ENCODE assay signal across 8 cellular contexts in the genomic region with DNA sequence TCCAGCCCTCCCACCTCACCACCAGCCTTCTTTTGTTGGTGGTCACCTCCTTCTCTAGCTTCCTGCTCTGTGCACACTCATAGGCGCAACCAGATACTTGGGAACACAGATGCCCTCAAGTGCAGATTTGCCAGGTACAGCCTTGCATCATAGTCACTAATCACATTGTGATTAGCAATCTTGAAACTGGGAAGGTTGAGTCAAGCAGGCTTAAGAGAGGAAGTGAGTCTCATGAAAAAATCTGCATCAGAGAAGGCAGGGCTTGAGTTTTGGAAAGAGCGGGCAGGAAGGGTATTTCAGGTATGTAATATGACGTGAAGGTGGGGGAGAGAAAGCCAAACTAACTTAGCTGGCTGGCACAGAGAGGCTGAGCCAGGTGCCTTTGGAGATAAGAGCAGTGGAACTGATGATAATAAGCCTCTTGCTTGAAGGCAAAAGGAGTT. TPM values are rescaled to one million over a fixed set of nuclear protein-coding genes. Genes with fewer than 3 reads are reported as not detected.
DNase-seq lines count a peak whose midpoint lies in the region; ATAC-seq, FAIRE-seq and TF ChIP-seq lines count a peak whose summit lies in the region.

No MANE protein-coding gene starts in this region.

- H2AFZ ChIP-seq in HepG2 (ENCODE audit: low read length) = no peak overlapping the region

- POLR2A ChIA-PET in HepG2 (lab: Yijun Ruan, JAX) (interaction anchor here (0.6 to 16.5 kb wide), 6 partner anchors 8 to 85 kb away, joined by 3 to 435 read pairs (median 3); a partner anchor contains a TSS), activated B cell treated with CpG ODN at 0.5 μM for 24 hours (lab: Charles Lee) (interaction anchor here (0.6 to 9.8 kb wide), 10 partner anchors 16 to 160 kb away, joined by 3 to 175 read pairs (median 6); a partner anchor contains a TSS)

- TF ChIP-seq EP300 in HepG2 (IDR thresholded peaks at IDR 0.05; ENCODE audit: low read depth in 2 of 2, low read length in 2 of 2) (no peak), HepG2 (CRISPR knock-in tag; IDR thresholded peaks at IDR 0.05; ENCODE audit: borderline replicate concordance) (no peak)

- H3K9me3 ChIP-seq in HepG2 (ENCODE audit: low read length) (no peaks in the 10 kb centered on the region), right lobe of liver (no peaks in the 10 kb centered on the region), upper lobe of right lung (no peaks in the 10 kb centered on the region)

- WGBS in HepG2 (ENCODE audit: low lambda C conversion rate) = 96% methylated on average over 3 of the region's 3 CpGs
- 54% methylated on average over 3 of the region's 3 CpGs for WGBS in right lobe of liver (ENCODE audit: insufficient coverage, low coverage, low lambda C conversion rate, missing lambda C conversion rate)

- H3K9ac ChIP-seq in HepG2 (ENCODE audit: insufficient read depth, low read depth, low read length) = no peak overlapping the region

- TF ChIP-seq POLR2A in HepG2 (IDR thresholded peaks at IDR 0.05; ENCODE audit: insufficient read depth in 1 of 2, low read depth in 2 of 2, low read length in 2 of 2) = no peak
- TF ChIP-seq POLR2A in right lobe of liver (IDR thresholded peaks at IDR 0.05) = no peak

- H3K4me3 ChIP-seq in HepG2 (replicated peaks in 1 of 3; ENCODE audit: insufficient read depth in 1 of 3, low read depth in 2 of 3, low read length in 3 of 3) (no peak overlapping the region), right lobe of liver (no peak overlapping the region), upper lobe of right lung (no peak overlapping the region)

- peaks cover 7% of the 10 kb centered on the region for H3K79me2 ChIP-seq in HepG2 (ENCODE audit: insufficient read depth, low read length)

- no peaks in the 10 kb centered on the region for H4K20me1 ChIP-seq in HepG2 (ENCODE audit: insufficient read depth, low read length)

- peak overlapping the region; percentile 96 for H3K27ac Mint-ChIP-seq in activated B cell treated with CpG ODN at 0.5 μM for 24 hours

- H3K27me3 ChIP-seq in HepG2 (ENCODE audit: control insufficient read depth in 1 of 2, insufficient read depth in 2 of 2, low read length in 2 of 2) (no peaks in the 10 kb centered on the region; a peak in 1 of 5 replicates), right lobe of liver (no peaks in the 10 kb centered on the region), upper lobe of right lung (no peaks in the 10 kb centered on the region)

- no peak for TF ChIP-seq RAD21 in HepG2 (CRISPR knock-in tag; IDR thresholded peaks at IDR 0.05)

- intact Hi-C loops in HepG2 (cut with micrococcal nuclease; ENCODE audit: unreplicated experiment) (no loop called here), right lobe of liver (cut with DNase I) (no loop called here), activated B cell treated with CpG ODN at 0.5 μM for 24 hours (cut with micrococcal nuclease) (loop anchor here (1.0 to 5.0 kb wide), 3 partner anchors 42 to 93 kb away; a partner anchor contains a TSS), upper lobe of right lung (cut with DNase I) (no loop called here)

- CTCF ChIA-PET in HepG2 (lab: Yijun Ruan, JAX; ENCODE audit: low intra/inter-chr PET ratio, low total read pairs) (interaction anchor here (1.1 to 1.4 kb wide), 2 partner anchors 24 to 31 kb away, joined by 3 to 4 read pairs; a partner anchor contains a TSS), activated B cell treated with CpG ODN at 0.5 μM for 24 hours (lab: Charles Lee) (interaction anchor here (0.9 to 1.9 kb wide), 4 partner anchors 16 to 31 kb away, joined by 3 to 14 read pairs (median 4); a partner anchor contains a TSS)

- peak overlapping the region; percentile 64 for H3K4me3 Mint-ChIP-seq in activated B cell treated with CpG ODN at 0.5 μM for 24 hours

- H3K36me3 Mint-ChIP-seq in activated B cell treated with CpG ODN at 0.5 μM for 24 hours (ENCODE audit: low read depth) = peaks cover 11% of the 10 kb centered on the region

- ATAC-seq in HepG2 (no peak), right lobe of liver (no peak), HG03432 (IDR thresholded peaks at IDR 0.05; ENCODE audit: unreplicated experiment) (peak; percentile 50), activated B cell treated with CpG ODN at 0.5 μM for 24 hours (ENCODE audit: low read depth) (peak; percentile 43), upper lobe of right lung (peak; percentile 63)

- peaks cover 84% of the 10 kb centered on the region for H3K4me1 Mint-ChIP-seq in activated B cell treated with CpG ODN at 0.5 μM for 24 hours

- DNase-seq in HepG2 (ENCODE audit: low spot score) (no peak), right lobe of liver (no peak), activated B cell treated with CpG ODN at 0.5 μM for 24 hours (peak; percentile 32), iris pigment epithelial cell (ENCODE audit: low read depth) (peak; percentile 62), upper lobe of right lung (no peak), NCI-H1417 (lab: John Stamatoyannopoulos, UW) (no peak), epidermal melanocyte (ENCODE audit: insufficient read length, low spot score) (no peak)

- H3K4me1 ChIP-seq in HepG2 (ENCODE audit: insufficient read depth, low read length) (peaks cover 22% of the 10 kb centered on the region), right lobe of liver (peaks cover 0 to 13% (median 1%) of the 10 kb centered on the region in 4 donors), upper lobe of right lung (peaks cover 44% of the 10 kb centered on the region)

- TF ChIP-seq CTCF in HepG2 (CRISPR knock-in tag; IDR thresholded peaks at IDR 0.05) (no peak), right lobe of liver (IDR thresholded peaks at IDR 0.05) (no peak), activated B cell treated with CpG ODN at 0.5 μM for 24 hours (IDR thresholded peaks at IDR 0.05) (no peak), upper lobe of right lung (IDR thresholded peaks at IDR 0.05) (no peak)

- BruUV-seq in HepG2 (replicated peaks; lab: Mats Ljungman, UMichigan) = no TSS peak

- H3K27ac ChIP-seq in HepG2 (ENCODE audit: extremely low read length, insufficient read depth, low read length) (no peak overlapping the region), right lobe of liver (no peak overlapping the region), upper lobe of right lung (peak overlapping the region; percentile 100)

- no peaks in the 10 kb centered on the region for H3K9me3 Mint-ChIP-seq in activated B cell treated with CpG ODN at 0.5 μM for 24 hours

- no peak overlapping the region for H3K4me2 ChIP-seq in HepG2 (ENCODE audit: low read depth, low read length)

- peaks cover 0 to 2% of the 10 kb centered on the region in 2 experiments; a peak in 1 of 5 replicates for H3K36me3 ChIP-seq in HepG2 (replicated peaks in 1 of 2; ENCODE audit: control insufficient read depth in 1 of 2, insufficient read depth in 2 of 2, low read length in 2 of 2)
- H3K36me3 ChIP-seq in right lobe of liver = peaks cover 0 to 1% (median 0%) of the 10 kb centered on the region in 4 donors
- H3K36me3 ChIP-seq in upper lobe of right lung = peaks cover 7% of the 10 kb centered on the region

- H3K27me3 Mint-ChIP-seq in activated B cell treated with CpG ODN at 0.5 μM for 24 hours = no peaks in the 10 kb centered on the region

- in situ Hi-C loops in HepG2 (cut with HindIII; ENCODE audit: extremely low pct_ligation_motif_present, low pct_unique_long_range_greater_than_20kb) = no loop called here

- FAIRE-seq in HepG2 (lab: Jason Lieb, UNC) = no peak

RNA-seq across cellular contexts. Expression of a gene that starts 2.7 kb away (rescaled TPM):
- total RNA-seq in HepG2 (2016; rRNA removed; fragmentation: Illumina TruSeq; extraction: Trizol) = 31.2 and 57.9 TPM in 2 replicates
- 53.1 and 55.5 TPM in 2 replicates for total RNA-seq in HepG2 (2016; cell fraction: cytosol; rRNA removed; fragmentation: Illumina TruSeq; extraction: Trizol; ENCODE audit: low read depth)
- 28.7 and 55.2 TPM in 2 replicates for total RNA-seq in HepG2 (2016; cell fraction: insoluble cytoplasmic fraction; rRNA removed; fragmentation: Illumina TruSeq; extraction: Trizol)
- total RNA-seq in HepG2 (2016; cell fraction: membrane; rRNA removed; fragmentation: Illumina TruSeq; extraction: Trizol) = 39.6 and 50.8 TPM in 2 replicates
- 73.3 and 76.1 TPM in 2 replicates for total RNA-seq in HepG2 (2016; cell fraction: nucleus; rRNA removed; fragmentation: Illumina TruSeq; extraction: Trizol)
- polyA plus RNA-seq in HepG2 (2011; rRNA removed) = 90.8 and 111 TPM in 2 replicates
- 39.6 and 61.4 TPM in 2 replicates for polyA plus RNA-seq in HepG2 (2011; cell fraction: cytosol; rRNA removed)
- polyA plus RNA-seq in HepG2 (2011; cell fraction: nucleus; rRNA removed) = 727 and 889 TPM in 2 replicates
- polyA plus RNA-seq in HepG2 (2012) = 57.8 and 65.9 TPM in 2 replicates
- 23.3 and 25.5 TPM in 2 replicates for polyA plus RNA-seq in HepG2 (2016; cell fraction: cytosol; fragmentation: Illumina TruSeq; extraction: Trizol; ENCODE audit: low read depth)
- polyA plus RNA-seq in HepG2 (2016; cell fraction: insoluble cytoplasmic fraction; fragmentation: Illumina TruSeq; extraction: Trizol; ENCODE audit: low read depth) = 26.2 and 35.5 TPM in 2 replicates
- polyA plus RNA-seq in HepG2 (2016; cell fraction: membrane; fragmentation: Illumina TruSeq; extraction: Trizol; ENCODE audit: low read depth) = 26.4 and 35.2 TPM in 2 replicates
- polyA plus RNA-seq in HepG2 (2016; cell fraction: nucleus; fragmentation: Illumina TruSeq; extraction: Trizol; ENCODE audit: insufficient read depth, low read depth) = 187 and 194 TPM in 2 replicates
- polyA minus RNA-seq in HepG2 (2011; rRNA and poly(A)+ RNA removed; ENCODE audit: low replicate concordance) = 110 and 204 TPM in 2 replicates
- 28.8 and 31.7 TPM in 2 replicates for polyA minus RNA-seq in HepG2 (2011; cell fraction: cytosol; rRNA and poly(A)+ RNA removed)
- 149 and 154 TPM in 2 replicates for polyA minus RNA-seq in HepG2 (2011; cell fraction: nucleus; rRNA and poly(A)+ RNA removed)
- total RNA-seq in right lobe of liver = 10 to 100 TPM; 11.5 to 28.3 (median 15.2) TPM
- 53.6 and 70.5 TPM in 2 replicates for total RNA-seq in activated B cell treated with CpG ODN at 0.5 μM for 24 hours
- 50.3 TPM for total RNA-seq in upper lobe of right lung

RNA-seq across cellular contexts. Expression of a gene that starts 11.1 kb away (rescaled TPM):
- total RNA-seq in HepG2 (2016; rRNA removed; fragmentation: Illumina TruSeq; extraction: Trizol) = 1.9 and 3.2 TPM in 2 replicates
- 2.0 and 2.8 TPM in 2 replicates for total RNA-seq in HepG2 (2016; cell fraction: cytosol; rRNA removed; fragmentation: Illumina TruSeq; extraction: Trizol; ENCODE audit: low read depth)
- total RNA-seq in HepG2 (2016; cell fraction: insoluble cytoplasmic fraction; rRNA removed; fragmentation: Illumina TruSeq; extraction: Trizol) = 0.86 and 4.5 TPM in 2 replicates
- 2.8 and 3.2 TPM in 2 replicates for total RNA-seq in HepG2 (2016; cell fraction: membrane; rRNA removed; fragmentation: Illumina TruSeq; extraction: Trizol)
- total RNA-seq in HepG2 (2016; cell fraction: nucleus; rRNA removed; fragmentation: Illumina TruSeq; extraction: Trizol) = 5.9 and 9.4 TPM in 2 replicates
- polyA plus RNA-seq in HepG2 (2011; rRNA removed) = 9.5 and 10.6 TPM in 2 replicates
- polyA plus RNA-seq in HepG2 (2011; cell fraction: cytosol; rRNA removed) = 2.8 and 4.4 TPM in 2 replicates
- polyA plus RNA-seq in HepG2 (2011; cell fraction: nucleus; rRNA removed) = 70.4 and 118 TPM in 2 replicates
- 5.0 and 6.8 TPM in 2 replicates for polyA plus RNA-seq in HepG2 (2012)
- 1.5 and 2.0 TPM in 2 replicates for polyA plus RNA-seq in HepG2 (2016; cell fraction: cytosol; fragmentation: Illumina TruSeq; extraction: Trizol; ENCODE audit: low read depth)
- polyA plus RNA-seq in HepG2 (2016; cell fraction: insoluble cytoplasmic fraction; fragmentation: Illumina TruSeq; extraction: Trizol; ENCODE audit: low read depth) = 1.4 and 1.7 TPM in 2 replicates
- polyA plus RNA-seq in HepG2 (2016; cell fraction: membrane; fragmentation: Illumina TruSeq; extraction: Trizol; ENCODE audit: low read depth) = 1.9 and 2.6 TPM in 2 replicates
- polyA plus RNA-seq in HepG2 (2016; cell fraction: nucleus; fragmentation: Illumina TruSeq; extraction: Trizol; ENCODE audit: insufficient read depth, low read depth) = 19.1 and 23.5 TPM in 2 replicates
- 10.5 and 15.8 TPM in 2 replicates for polyA minus RNA-seq in HepG2 (2011; rRNA and poly(A)+ RNA removed; ENCODE audit: low replicate concordance)
- polyA minus RNA-seq in HepG2 (2011; cell fraction: cytosol; rRNA and poly(A)+ RNA removed) = 1.6 TPM in 1 of 2 replicates, not detected in the other
- 19.0 and 26.3 TPM in 2 replicates for polyA minus RNA-seq in HepG2 (2011; cell fraction: nucleus; rRNA and poly(A)+ RNA removed)
- 1 to 10 TPM in 2 of 6 experiments, under 1 TPM in 4; 0.37 to 1.9 (median 0.77) TPM for total RNA-seq in right lobe of liver
- 6.4 and 6.5 TPM in 2 replicates for total RNA-seq in activated B cell treated with CpG ODN at 0.5 μM for 24 hours
- 12.3 TPM for total RNA-seq in upper lobe of right lung

RNA-seq across cellular contexts. Expression of a gene that starts 25.5 kb away (rescaled TPM):
- 46.3 and 60.8 TPM in 2 replicates for total RNA-seq in HepG2 (2016; rRNA removed; fragmentation: Illumina TruSeq; extraction: Trizol)
- total RNA-seq in HepG2 (2016; cell fraction: cytosol; rRNA removed; fragmentation: Illumina TruSeq; extraction: Trizol; ENCODE audit: low read depth) = 11.6 and 11.9 TPM in 2 replicates
- total RNA-seq in HepG2 (2016; cell fraction: insoluble cytoplasmic fraction; rRNA removed; fragmentation: Illumina TruSeq; extraction: Trizol) = 42.0 and 55.8 TPM in 2 replicates
- total RNA-seq in HepG2 (2016; cell fraction: membrane; rRNA removed; fragmentation: Illumina TruSeq; extraction: Trizol) = 12.0 and 12.3 TPM in 2 replicates
- total RNA-seq in HepG2 (2016; cell fraction: nucleus; rRNA removed; fragmentation: Illumina TruSeq; extraction: Trizol) = 49.1 and 52.1 TPM in 2 replicates
- polyA plus RNA-seq in HepG2 (2011; rRNA removed) = 49.8 and 52.2 TPM in 2 replicates
- 67.8 and 85.2 TPM in 2 replicates for polyA plus RNA-seq in HepG2 (2011; cell fraction: cytosol; rRNA removed)
- polyA plus RNA-seq in HepG2 (2011; cell fraction: nucleus; rRNA removed) = 332 and 353 TPM in 2 replicates
- polyA plus RNA-seq in HepG2 (2012) = 61.8 and 63.4 TPM in 2 replicates
- polyA plus RNA-seq in HepG2 (2016; cell fraction: cytosol; fragmentation: Illumina TruSeq; extraction: Trizol; ENCODE audit: low read depth) = 5.3 and 7.0 TPM in 2 replicates
- polyA plus RNA-seq in HepG2 (2016; cell fraction: insoluble cytoplasmic fraction; fragmentation: Illumina TruSeq; extraction: Trizol; ENCODE audit: low read depth) = 57.6 and 62.6 TPM in 2 replicates
- 8.9 and 12.3 TPM in 2 replicates for polyA plus RNA-seq in HepG2 (2016; cell fraction: membrane; fragmentation: Illumina TruSeq; extraction: Trizol; ENCODE audit: low read depth)
- 109 and 114 TPM in 2 replicates for polyA plus RNA-seq in HepG2 (2016; cell fraction: nucleus; fragmentation: Illumina TruSeq; extraction: Trizol; ENCODE audit: insufficient read depth, low read depth)
- polyA minus RNA-seq in HepG2 (2011; rRNA and poly(A)+ RNA removed; ENCODE audit: low replicate concordance) = 61.8 and 172 TPM in 2 replicates
- 39.8 and 45.8 TPM in 2 replicates for polyA minus RNA-seq in HepG2 (2011; cell fraction: cytosol; rRNA and poly(A)+ RNA removed)
- 57.2 and 59.4 TPM in 2 replicates for polyA minus RNA-seq in HepG2 (2011; cell fraction: nucleus; rRNA and poly(A)+ RNA removed)
- total RNA-seq in right lobe of liver = 10 to 100 TPM; 49.1 to 89.3 (median 60.1) TPM
- total RNA-seq in activated B cell treated with CpG ODN at 0.5 μM for 24 hours = 32.5 and 33.9 TPM in 2 replicates
- total RNA-seq in upper lobe of right lung = 28.0 TPM

RNA-seq across cellular contexts. Expression of a gene that starts 25.5 kb away (rescaled TPM):
- total RNA-seq in HepG2 (2016; rRNA removed; fragmentation: Illumina TruSeq; extraction: Trizol) (61.6 and 64.5 TPM in 2 replicates), right lobe of liver (10 to 100 TPM in 4 of 6 experiments, 1 to 10 TPM in 2; 8.2 to 15.3 (median 11.4) TPM), activated B cell treated with CpG ODN at 0.5 μM for 24 hours (30.5 and 36.4 TPM in 2 replicates), upper lobe of right lung (21.4 TPM)
- total RNA-seq in HepG2 (2016; cell fraction: cytosol; rRNA removed; fragmentation: Illumina TruSeq; extraction: Trizol; ENCODE audit: low read depth) = 2.7 and 3.4 TPM in 2 replicates
- total RNA-seq in HepG2 (2016; cell fraction: insoluble cytoplasmic fraction; rRNA removed; fragmentation: Illumina TruSeq; extraction: Trizol) = 58.5 and 62.7 TPM in 2 replicates
- total RNA-seq in HepG2 (2016; cell fraction: membrane; rRNA removed; fragmentation: Illumina TruSeq; extraction: Trizol) = 11.3 and 12.5 TPM in 2 replicates
- 38.6 and 43.3 TPM in 2 replicates for total RNA-seq in HepG2 (2016; cell fraction: nucleus; rRNA removed; fragmentation: Illumina TruSeq; extraction: Trizol)
- 24.5 and 33.8 TPM in 2 replicates for polyA plus RNA-seq in HepG2 (2011; rRNA removed)
- 19.8 and 21.2 TPM in 2 replicates for polyA plus RNA-seq in HepG2 (2011; cell fraction: cytosol; rRNA removed)
- polyA plus RNA-seq in HepG2 (2011; cell fraction: nucleus; rRNA removed) = 82.1 and 94.5 TPM in 2 replicates
- 28.7 and 29.6 TPM in 2 replicates for polyA plus RNA-seq in HepG2 (2012)
- 1.9 and 2.1 TPM in 2 replicates for polyA plus RNA-seq in HepG2 (2016; cell fraction: cytosol; fragmentation: Illumina TruSeq; extraction: Trizol; ENCODE audit: low read depth)
- polyA plus RNA-seq in HepG2 (2016; cell fraction: insoluble cytoplasmic fraction; fragmentation: Illumina TruSeq; extraction: Trizol; ENCODE audit: low read depth) = 38.5 and 40.4 TPM in 2 replicates
- 3.8 and 5.1 TPM in 2 replicates for polyA plus RNA-seq in HepG2 (2016; cell fraction: membrane; fragmentation: Illumina TruSeq; extraction: Trizol; ENCODE audit: low read depth)
- 39.2 and 41.4 TPM in 2 replicates for polyA plus RNA-seq in HepG2 (2016; cell fraction: nucleus; fragmentation: Illumina TruSeq; extraction: Trizol; ENCODE audit: insufficient read depth, low read depth)
- polyA minus RNA-seq in HepG2 (2011; rRNA and poly(A)+ RNA removed; ENCODE audit: low replicate concordance) = 80.1 and 104 TPM in 2 replicates
- 32.3 and 42.1 TPM in 2 replicates for polyA minus RNA-seq in HepG2 (2011; cell fraction: cytosol; rRNA and poly(A)+ RNA removed)
- 65.5 and 77.8 TPM in 2 replicates for polyA minus RNA-seq in HepG2 (2011; cell fraction: nucleus; rRNA and poly(A)+ RNA removed)

RNA-seq across cellular contexts. Expression of a gene that starts 31.7 kb away (rescaled TPM):
- 73.5 and 73.7 TPM in 2 replicates for total RNA-seq in HepG2 (2016; rRNA removed; fragmentation: Illumina TruSeq; extraction: Trizol)
- 13.7 and 18.4 TPM in 2 replicates for total RNA-seq in HepG2 (2016; cell fraction: cytosol; rRNA removed; fragmentation: Illumina TruSeq; extraction: Trizol; ENCODE audit: low read depth)
- total RNA-seq in HepG2 (2016; cell fraction: insoluble cytoplasmic fraction; rRNA removed; fragmentation: Illumina TruSeq; extraction: Trizol) = 68.8 and 73.9 TPM in 2 replicates
- total RNA-seq in HepG2 (2016; cell fraction: membrane; rRNA removed; fragmentation: Illumina TruSeq; extraction: Trizol) = 41.9 and 48.5 TPM in 2 replicates
- 48.8 and 53.9 TPM in 2 replicates for total RNA-seq in HepG2 (2016; cell fraction: nucleus; rRNA removed; fragmentation: Illumina TruSeq; extraction: Trizol)
- polyA plus RNA-seq in HepG2 (2011; rRNA removed) = 52.0 and 59.8 TPM in 2 replicates
- 32.2 and 34.7 TPM in 2 replicates for polyA plus RNA-seq in HepG2 (2011; cell fraction: cytosol; rRNA removed)
- polyA plus RNA-seq in HepG2 (2011; cell fraction: nucleus; rRNA removed) = 73.2 and 83.2 TPM in 2 replicates
- 36.1 and 60.0 TPM in 2 replicates for polyA plus RNA-seq in HepG2 (2012)
- polyA plus RNA-seq in HepG2 (2016; cell fraction: cytosol; fragmentation: Illumina TruSeq; extraction: Trizol; ENCODE audit: low read depth) = 10.3 and 11.1 TPM in 2 replicates
- polyA plus RNA-seq in HepG2 (2016; cell fraction: insoluble cytoplasmic fraction; fragmentation: Illumina TruSeq; extraction: Trizol; ENCODE audit: low read depth) = 65.8 and 69.3 TPM in 2 replicates
- polyA plus RNA-seq in HepG2 (2016; cell fraction: membrane; fragmentation: Illumina TruSeq; extraction: Trizol; ENCODE audit: low read depth) = 26.7 and 30.0 TPM in 2 replicates
- polyA plus RNA-seq in HepG2 (2016; cell fraction: nucleus; fragmentation: Illumina TruSeq; extraction: Trizol; ENCODE audit: insufficient read depth, low read depth) = 53.3 and 55.1 TPM in 2 replicates
- polyA minus RNA-seq in HepG2 (2011; rRNA and poly(A)+ RNA removed; ENCODE audit: low replicate concordance) = 36.9 and 44.7 TPM in 2 replicates
- 25.1 and 30.9 TPM in 2 replicates for polyA minus RNA-seq in HepG2 (2011; cell fraction: cytosol; rRNA and poly(A)+ RNA removed)
- 82.3 and 93.4 TPM in 2 replicates for polyA minus RNA-seq in HepG2 (2011; cell fraction: nucleus; rRNA and poly(A)+ RNA removed)
- total RNA-seq in right lobe of liver = 10 to 100 TPM; 13.4 to 28.1 (median 24.1) TPM
- 197 and 205 TPM in 2 replicates for total RNA-seq in activated B cell treated with CpG ODN at 0.5 μM for 24 hours
- 92.3 TPM for total RNA-seq in upper lobe of right lung

Comparison
In these comparisons a context has a peak if more than half of its experiments do, and no peak if none do; other contexts are left out.
1. ATAC-seq: peak in HG03432 (single experiment), activated B cell treated with CpG ODN at 0.5 μM for 24 hours (single experiment) and upper lobe of right lung (single experiment); none in HepG2 (single experiment) and right lobe of liver (0 of 4).
2. DNase-seq: peak in activated B cell treated with CpG ODN at 0.5 μM for 24 hours (single experiment) and iris pigment epithelial cell (single experiment); none in HepG2 (single experiment), right lobe of liver (0 of 3), upper lobe of right lung (single experiment), NCI-H1417 (0 of 3) and epidermal melanocyte (single experiment).